In the genomic region with DNA sequence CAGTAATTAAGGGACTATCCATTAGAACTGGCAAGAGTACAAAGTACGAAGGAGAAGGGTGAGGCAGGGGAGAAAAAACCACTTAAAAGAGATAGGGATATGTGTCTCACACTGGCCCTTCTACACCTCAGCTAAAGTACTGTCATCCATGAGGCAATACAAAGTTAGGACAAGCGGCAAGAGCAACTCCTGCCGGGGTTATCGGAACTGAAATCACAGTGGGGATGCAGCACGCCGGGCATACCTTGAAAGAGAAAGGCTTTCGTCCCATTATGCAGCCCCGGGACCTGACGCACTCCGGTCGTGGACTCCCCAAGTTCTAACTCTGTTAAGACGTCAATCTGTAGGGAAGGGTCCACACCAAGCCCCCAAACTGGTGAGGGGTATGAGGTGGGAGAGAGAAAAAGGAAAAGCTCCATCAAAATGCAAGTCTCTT, we compare ENCODE assay signal across 9 cellular contexts. TPM values are rescaled to one million over a fixed set of nuclear protein-coding genes. Genes with fewer than 3 reads are reported as not detected.
A peak's percentile ranks its signal among the peaks of the same experiment; 100 is the strongest.
DNase-seq lines count a peak whose midpoint lies in the region; ATAC-seq and TF ChIP-seq lines count a peak whose summit lies in the region.
"Had no signal": no experiment of that assay in that cellular context is flagged by ENCODE, and none has a peak within 500 bp of the region (broad histone marks: within the 10 kb centered on the region; RNA-seq: fewer than 3 reads in every experiment).

No MANE protein-coding gene starts in this region.

- H3K4me3 ChIP-seq in GM12875 (ENCODE audit: low read depth, low read length) (peak overlapping the region; percentile 1), OCI-LY1 (ENCODE audit: low read depth, low read length, poor library complexity, severe bottlenecking) (peak overlapping the region; percentile 66), mammary epithelial cell (replicated peaks in 1 of 3; ENCODE audit: insufficient read depth in 1 of 3, low read depth in 2 of 3, low read length in 3 of 3) (peak overlapping the region in 2 of 3 experiments; percentile 24), vagina (peak overlapping the region; percentile 49 to 54)

- no peaks in the 10 kb centered on the region for H3K9me2 ChIP-seq in OCI-LY1 (ENCODE audit: low read depth, low read length)

- H3K79me2 ChIP-seq in OCI-LY1 (ENCODE audit: insufficient read depth, low read length) (peaks cover 11% of the 10 kb centered on the region), mammary epithelial cell (ENCODE audit: insufficient read depth, low read length) (no peaks in the 10 kb centered on the region)

- H2AFZ ChIP-seq in OCI-LY1 (ENCODE audit: low read length) (no peak overlapping the region), mammary epithelial cell (ENCODE audit: low read depth, low read length) (peak overlapping the region; percentile 67)

- intact Hi-C loops in mammary epithelial cell (cut with micrococcal nuclease), result loop anchor here (5.0 kb wide), 1 partner anchor 103 kb away; no protein-coding TSS in a partner anchor
- intact Hi-C loops in vagina (cut with DNase I), result no loop called here

- H3K9ac ChIP-seq in OCI-LY1 (ENCODE audit: low read length) (peak overlapping the region; percentile 64; the same call in 1 of the 2 replicates), mammary epithelial cell (ENCODE audit: insufficient read depth, low read length) (no peak overlapping the region)

- ATAC-seq in HG03159 (IDR thresholded peaks at IDR 0.05; ENCODE audit: unreplicated experiment) (no peak), GM21515 (IDR thresholded peaks at IDR 0.05; ENCODE audit: unreplicated experiment) (no peak), HG03039 (IDR thresholded peaks at IDR 0.05; ENCODE audit: unreplicated experiment) (no peak)

- BruUV-seq in mammary epithelial cell (replicated peaks; lab: Mats Ljungman, UMichigan), result no TSS peak

- peaks cover 23% of the 10 kb centered on the region for H3K4me1 ChIP-seq in OCI-LY1 (ENCODE audit: insufficient read depth, low read length, severe bottlenecking)
- peaks cover 19% of the 10 kb centered on the region for H3K4me1 ChIP-seq in mammary epithelial cell (ENCODE audit: insufficient read depth, low read length)
- H3K4me1 ChIP-seq in vagina, result peaks cover 22% of the 10 kb centered on the region

- H3K27me3 ChIP-seq in OCI-LY1 (ENCODE audit: insufficient read depth, low read length) (no peaks in the 10 kb centered on the region), mammary epithelial cell (ENCODE audit: insufficient read depth, low read length) (peaks cover 25% of the 10 kb centered on the region), vagina (no peaks in the 10 kb centered on the region)

- H3K9me3 ChIP-seq in OCI-LY1 (ENCODE audit: low read length) (peaks cover 3% of the 10 kb centered on the region; the same call in 1 of the 2 replicates), mammary epithelial cell (replicated peaks; ENCODE audit: insufficient read depth, low read length) (no peaks in the 10 kb centered on the region), vagina (no peaks in the 10 kb centered on the region)

- CTCF ChIA-PET in mammary epithelial cell (lab: Charles Lee; ENCODE audit: low non-redundant PET), result no interaction called here

- TF ChIP-seq CTCF in GM12875 (IDR thresholded peaks at IDR 0.05; ENCODE audit: borderline replicate concordance, insufficient read depth, low read depth, low read length) (no peak), OCI-LY1 (IDR thresholded peaks at IDR 0.05; ENCODE audit: low read length) (no peak), mammary epithelial cell (conservative IDR thresholded peaks at IDR 0.05 in 1 of 2, IDR thresholded peaks at IDR 0.05 in 1 of 2; ENCODE audit: extremely low read depth in 1 of 2, insufficient read depth in 1 of 2, low read depth in 1 of 2, low read length in 2 of 2) (no peak), vagina (IDR thresholded peaks at IDR 0.05) (no peak)

- H4K20me1 ChIP-seq in OCI-LY1 (ENCODE audit: insufficient read depth, low read length) (no peaks in the 10 kb centered on the region), mammary epithelial cell (ENCODE audit: insufficient read depth, low read length) (no peaks in the 10 kb centered on the region)

- H3K27ac ChIP-seq in OCI-LY1 (ENCODE audit: low read depth, low read length, poor library complexity, severe bottlenecking) (no peak overlapping the region), mammary epithelial cell (ENCODE audit: insufficient read depth, low read depth, low read length) (no peak overlapping the region), vagina (no peak overlapping the region)

- no peak for TF ChIP-seq POLR2A in vagina (IDR thresholded peaks at IDR 0.05)

- in situ Hi-C loops in mammary epithelial cell (cut with MboI; ENCODE audit: low sequenced_read_pairs in 2 of 2), result no loop called here

- no peaks in the 10 kb centered on the region for H3F3A ChIP-seq in OCI-LY1 (ENCODE audit: insufficient read depth, low read length)

- WGBS in mammary epithelial cell (ENCODE audit: low coverage, missing lambda C conversion rate), result 2% methylated on average over 12 of the region's 12 CpGs

- H3K36me3 ChIP-seq in OCI-LY1 (ENCODE audit: insufficient read depth, low read length), result peaks cover 6% of the 10 kb centered on the region
- H3K36me3 ChIP-seq in mammary epithelial cell (ENCODE audit: insufficient read depth, low read length), result no peaks in the 10 kb centered on the region
- H3K36me3 ChIP-seq in vagina, result no peaks in the 10 kb centered on the region

- H3K4me2 ChIP-seq in OCI-LY1 (ENCODE audit: low read length) (peak overlapping the region; percentile 65), mammary epithelial cell (ENCODE audit: insufficient read depth, low read depth, low read length) (peak overlapping the region; percentile 100)

- dilution Hi-C loops in mammary epithelial cell (cut with HindIII; ENCODE audit: low sequenced_read_pairs), result no loop called here

- DNase-seq in mammary epithelial cell, result no peak
- DNase-seq in myocyte (ENCODE audit: low read depth), result peak; percentile 0
- no peak for DNase-seq in vagina (ENCODE audit: extremely low spot score in 2 of 2)

RNA-seq across cellular contexts. Expression of a gene that starts 1.1 kb away (rescaled TPM):
- total RNA-seq in mammary epithelial cell, result 1 to 10 TPM in 1 of 2 donors, not detected in 1; 1.0 TPM
- polyA plus RNA-seq in mammary epithelial cell, result 0.07 TPM
- not detected for polyA minus RNA-seq in mammary epithelial cell
- 0.05 TPM in 1 of 2 replicates, not detected in the other for total RNA-seq in myocyte
- polyA plus RNA-seq in myocyte (2012), result not detected
- total RNA-seq in vagina, result 16.9 TPM
- total RNA-seq: LHCN-M2 had no signal

Comparison
In these comparisons a context has a peak if more than half of its experiments do, and no peak if none do; other contexts are left out.
1. H3K4me3 ChIP-seq: peak in every context shown above with its lines; median percentile 66 in OCI-LY1; 52 in vagina; 24 in mammary epithelial cell; 1 in GM12875.